In genomic region chr1:91020486-91020885, GRCh38 we compare ENCODE assay signal across 8 cellular contexts. TPM values are rescaled to one million over a fixed set of nuclear protein-coding genes. Genes with fewer than 3 reads are reported as not detected.
DNase-seq lines count a peak whose midpoint lies in the region; ATAC-seq and TF ChIP-seq lines count a peak whose summit lies in the region.

No MANE protein-coding gene starts in this region.

- peaks cover 0 to 11% (median 0%) of the 10 kb centered on the region in 9 donors for H3K36me3 ChIP-seq in heart left ventricle
- H3K36me3 ChIP-seq in brain microvascular endothelial cell (replicated peaks), result peaks cover 2% of the 10 kb centered on the region
- H3K36me3 ChIP-seq in uterus, result no peaks in the 10 kb centered on the region

- H3K4me3 ChIP-seq in heart left ventricle (peak overlapping the region in 9 of 12 donors; percentile 66 to 97 (median 88)), brain microvascular endothelial cell (ENCODE audit: low read depth, low read length) (peak overlapping the region; percentile 81), uterus (peak overlapping the region; percentile 86 to 96)

- no peak for TF ChIP-seq POLR2A in heart left ventricle (IDR thresholded peaks at IDR 0.05)
- TF ChIP-seq POLR2A in uterus (IDR thresholded peaks at IDR 0.05), result no peak

- H3K27ac ChIP-seq in heart left ventricle (peak overlapping the region in 9 of 12 donors; percentile 97 to 100 (median 100)), brain microvascular endothelial cell (no peak overlapping the region), uterus (peak overlapping the region; percentile 98 to 100), substantia nigra (ENCODE audit: low read depth, low read length, poor library complexity, severe bottlenecking) (no peak overlapping the region)

- peaks cover 2% of the 10 kb centered on the region for H3K36me3 Mint-ChIP-seq in memory B cell

- DNase-seq in heart left ventricle (no peak), Right ventricle myocardium inferior (ENCODE audit: missing footprints) (no peak), brain microvascular endothelial cell (no peak), memory B cell (ENCODE audit: low spot score in 2 of 2) (no peak), uterus (no peak), substantia nigra (lab: John Stamatoyannopoulos, UW) (no peak)
- no peak for DNase-seq in activated CD4-positive, CD25-positive, alpha-beta regulatory T cell (lab: John Stamatoyannopoulos, UW)

- WGBS in heart left ventricle, 4 donors, result 24 to 38% (median 34%) methylated on average over 4 of the region's 4 CpGs

- H3K27me3 ChIP-seq in heart left ventricle (no peaks in the 10 kb centered on the region), brain microvascular endothelial cell (replicated peaks) (no peaks in the 10 kb centered on the region), uterus (no peaks in the 10 kb centered on the region)

- H3K27ac Mint-ChIP-seq in memory B cell, result peak overlapping the region; percentile 99

- H3K4me1 ChIP-seq in heart left ventricle (peaks cover 2 to 68% (median 51%) of the 10 kb centered on the region in 12 donors), uterus (no peaks in the 10 kb centered on the region)

- no peaks in the 10 kb centered on the region for H3K27me3 Mint-ChIP-seq in memory B cell

- intact Hi-C loops in heart left ventricle (cut with DNase I) (loop anchor here in 5 of 10 donors (5.0 to 10.0 kb wide), 6 partner anchors 147 to 482 kb away; partner anchors contain the start of gene CDC7 (in 1 of the 5)), Right ventricle myocardium inferior (cut with DNase I) (loop anchor here (5.0 kb wide), 1 partner anchor 168 kb away; no protein-coding TSS in a partner anchor), uterus (cut with DNase I; ENCODE audit: low total_unique reads) (no loop called here)

- no peak for TF ChIP-seq CTCF in heart left ventricle (IDR thresholded peaks at IDR 0.05)
- TF ChIP-seq CTCF in brain microvascular endothelial cell (IDR thresholded peaks at IDR 0.05; ENCODE audit: low read depth, low read length, missing control alignments), result no peak
- TF ChIP-seq CTCF in uterus (IDR thresholded peaks at IDR 0.05), result no peak

- H3K4me1 Mint-ChIP-seq in memory B cell, result peaks cover 45% of the 10 kb centered on the region

- in situ Hi-C loops in brain microvascular endothelial cell (cut with HindIII; ENCODE audit: low pct_ligation_motif_present, low sequenced_read_pairs), result no loop called here

- H3K9me3 ChIP-seq in heart left ventricle, result no peaks in the 10 kb centered on the region
- no peaks in the 10 kb centered on the region for H3K9me3 ChIP-seq in uterus

- ATAC-seq in heart left ventricle (no peak), Right ventricle myocardium inferior (no peak), memory B cell (ENCODE audit: low read depth) (no peak), GM18861 (IDR thresholded peaks at IDR 0.05; ENCODE audit: unreplicated experiment) (no peak)

- H3K9me3 Mint-ChIP-seq in memory B cell, result no peaks in the 10 kb centered on the region

- peak overlapping the region; percentile 94 for H3K4me3 Mint-ChIP-seq in memory B cell

RNA-seq across cellular contexts. Expression of gene ZNF644, which starts 1.3 kb away (rescaled TPM):
- 10 to 100 TPM; 23.1 to 46.6 (median 33.9) TPM for total RNA-seq in heart left ventricle
- 10 to 100 TPM; 15.2 to 16.2 TPM for polyA plus RNA-seq in heart left ventricle
- 27.7 TPM for total RNA-seq in Right ventricle myocardium inferior
- total RNA-seq in uterus, result 100 to 1,000 TPM in 2 of 4 donors, 10 to 100 TPM in 2; 51.7 to 167 (median 93.3) TPM

Comparison
In these comparisons a context has a peak if more than half of its experiments do, and no peak if none do; other contexts are left out.
1. H3K27ac ChIP-seq: peak in heart left ventricle (9 of 12) and uterus (2 of 2); none in brain microvascular endothelial cell (single experiment) and substantia nigra (single experiment).
2. Peak in every context shown above with its lines, with median percentiles within 50 percentile points of each other: H3K4me3 ChIP-seq.